Comparison of ENCODE assay signal across 8 cellular contexts in genomic region chr2:231673348-231673770, GRCh38. TPM values are rescaled to one million over a fixed set of nuclear protein-coding genes. Genes with fewer than 3 reads are reported as not detected.
A peak's percentile ranks its signal among the peaks of the same experiment; 100 is the strongest.
DNase-seq lines count a peak whose midpoint lies in the region; ATAC-seq and TF ChIP-seq lines count a peak whose summit lies in the region.

No MANE protein-coding gene starts in this region.

- H3K4me3 Mint-ChIP-seq in nephron, result peak overlapping the region in 2 of 3 experiments; percentile 60 to 69

- H3K4me3 ChIP-seq in dorsolateral prefrontal cortex, result peak overlapping the region in 1 of 59 donors; percentile 21

- peak overlapping the region; percentile 79 to 93 (median 89) for H3K27ac Mint-ChIP-seq in nephron

- no peak for ATAC-seq in HG02759 (IDR thresholded peaks at IDR 0.05; ENCODE audit: unreplicated experiment)

- no peaks in the 10 kb centered on the region for H3K27me3 ChIP-seq in dorsolateral prefrontal cortex

- no peak for TF ChIP-seq CTCF in dorsolateral prefrontal cortex (IDR thresholded peaks at IDR 0.05 in 54 of 56, conservative IDR thresholded peaks at IDR 0.05 in 2 of 56; ENCODE audit: low read depth in 1 of 56, partially characterized antibody in 56 of 56)
- TF ChIP-seq CTCF in nephron (IDR thresholded peaks at IDR 0.05; ENCODE audit: unreplicated experiment in 3 of 3), result no peak

- peak overlapping the region; percentile 80 to 100 (median 91) for H3K27ac ChIP-seq in dorsolateral prefrontal cortex

- H3K27me3 Mint-ChIP-seq in nephron (ENCODE audit: low read depth), result peaks cover 5% of the 10 kb centered on the region

- H3K36me3 Mint-ChIP-seq in nephron (ENCODE audit: low read depth), result no peaks in the 10 kb centered on the region

- peaks cover 16% of the 10 kb centered on the region for H3K4me1 Mint-ChIP-seq in nephron

- no peaks in the 10 kb centered on the region for H3K9me3 Mint-ChIP-seq in nephron

- intact Hi-C loops in dorsolateral prefrontal cortex (cut with DNase I), result loop anchor here (5.0 to 10.0 kb wide), 2 partner anchors 111 to 159 kb away; no protein-coding TSS in a partner anchor

- DNase-seq in ELF-1 (ENCODE audit: low read depth, low spot score) (peak; percentile 93), NCI-H2227 treated with DMSO at 0.1 percent for 48 hours (lab: John Stamatoyannopoulos, UW) (peak; percentile 55), dorsolateral prefrontal cortex (no peak), NCI-H1048 (lab: John Stamatoyannopoulos, UW) (no peak), germinal center (ENCODE audit: low spot score) (no peak), medulla oblongata (ENCODE audit: extremely low spot score) (no peak)

RNA-seq across cellular contexts. Expression of gene PTMA, which starts 35.0 kb away (rescaled TPM):
- 1,000 to 10,000 TPM in 1 of 120 experiments, 100 to 1,000 TPM in 119; 326 to 1,103 (median 509) TPM for total RNA-seq in dorsolateral prefrontal cortex

Comparison
In these comparisons a context has a peak if more than half of its experiments do, and no peak if none do; other contexts are left out.
1. DNase-seq: peak in ELF-1 (single experiment) and NCI-H2227 treated with DMSO at 0.1 percent for 48 hours (single experiment); none in dorsolateral prefrontal cortex (0 of 10), NCI-H1048 (single experiment), germinal center (single experiment) and medulla oblongata (single experiment).